8 cellular contexts compared by ENCODE assay signal in genomic region chr6:15255481-15256414, GRCh38. TPM values are rescaled to one million over a fixed set of nuclear protein-coding genes. Genes with fewer than 3 reads are reported as not detected.
DNase-seq lines count a peak whose midpoint lies in the region; ATAC-seq, FAIRE-seq and TF ChIP-seq lines count a peak whose summit lies in the region.

No MANE protein-coding gene starts in this region.

- H3K23ac ChIP-seq in H9 (ENCODE audit: insufficient read length, low read depth, low read length), result no peak overlapping the region
- H3K23ac ChIP-seq in mesendoderm (ENCODE audit: low read length), result peak overlapping the region; percentile 34

- H3K27me3 ChIP-seq in H9 (ENCODE audit: insufficient read depth, low read length) (no peaks in the 10 kb centered on the region), mesendoderm (ENCODE audit: insufficient read depth, low read length, poor library complexity) (no peaks in the 10 kb centered on the region), smooth muscle cell (ENCODE audit: low read depth) (no peaks in the 10 kb centered on the region)

- H3K18ac ChIP-seq in H9 (ENCODE audit: insufficient read length, low read depth, low read length) (no peak overlapping the region), mesendoderm (ENCODE audit: low read length) (peak overlapping the region; percentile 76)

- H3K4ac ChIP-seq in H9 (ENCODE audit: low read depth, low read length) (no peak overlapping the region), mesendoderm (ENCODE audit: low read depth, low read length) (no peak overlapping the region)

- H4K20me1 ChIP-seq in H9 (ENCODE audit: control insufficient read depth, insufficient read depth, insufficient read length) (no peaks in the 10 kb centered on the region), smooth muscle cell (ENCODE audit: low read depth) (peaks cover 100% of the 10 kb centered on the region)

- no CpG with 5 or more reads among the region's 5 CpGs for WGBS in H9 (ENCODE audit: extremely low coverage, insufficient read length, low lambda C conversion rate)
- WGBS in mesendoderm (ENCODE audit: extremely low coverage, insufficient coverage, low lambda C conversion rate), result no CpG with 5 or more reads among the region's 5 CpGs
- 89% methylated on average over 5 of the region's 5 CpGs for WGBS in smooth muscle cell (ENCODE audit: low lambda C conversion rate)

- H3K36me3 ChIP-seq in mesendoderm (ENCODE audit: control insufficient read depth, insufficient read depth, low read length), result no peaks in the 10 kb centered on the region
- no peaks in the 10 kb centered on the region for H3K36me3 ChIP-seq in smooth muscle cell (ENCODE audit: low read depth)

- no peak overlapping the region for H3K56ac ChIP-seq in H9 (ENCODE audit: insufficient read length, low read depth, low read length)
- no peak overlapping the region for H3K56ac ChIP-seq in mesendoderm (ENCODE audit: low read length)

- no peaks in the 10 kb centered on the region for H3K9me3 Mint-ChIP-seq in H9

- peak; percentile 71 for ATAC-seq in GM18517 (IDR thresholded peaks at IDR 0.05; ENCODE audit: unreplicated experiment)

- H4K5ac ChIP-seq in H9 (ENCODE audit: insufficient read length, low read depth, low read length) (no peak overlapping the region), mesendoderm (ENCODE audit: low read length) (no peak overlapping the region)

- peaks cover 19% of the 10 kb centered on the region for H3F3A ChIP-seq in smooth muscle cell (ENCODE audit: low read depth)

- peak overlapping the region; percentile 61 to 93 (median 63) for H3K27ac Mint-ChIP-seq in H9

- H2BK5ac ChIP-seq in H9 (ENCODE audit: insufficient read length, low read length) (no peak overlapping the region), mesendoderm (ENCODE audit: low read length) (no peak overlapping the region)

- FAIRE-seq in D721Med (lab: Jason Lieb, UNC), result no peak

- H2BK15ac ChIP-seq in H9 (ENCODE audit: low read depth, low read length) (no peak overlapping the region), mesendoderm (replicated peaks; ENCODE audit: low read depth) (no peak overlapping the region)

- H4K91ac ChIP-seq in H9 (ENCODE audit: insufficient read length, low read depth, low read length), result no peak overlapping the region

- no peaks in the 10 kb centered on the region for H3K79me1 ChIP-seq in H9 (ENCODE audit: insufficient read depth, low read depth, low read length, poor library complexity, severe bottlenecking)
- H3K79me1 ChIP-seq in mesendoderm (ENCODE audit: low read length), result peaks cover 4% of the 10 kb centered on the region

- H3K4me3 ChIP-seq in mesendoderm (ENCODE audit: low read length) (no peak overlapping the region), smooth muscle cell (no peak overlapping the region)

- H3K9ac ChIP-seq in H9 (ENCODE audit: extremely low read depth, insufficient read length, low read length), result no peak overlapping the region
- H3K9ac ChIP-seq in mesendoderm (ENCODE audit: low read length), result no peak overlapping the region
- H3K9ac ChIP-seq in smooth muscle cell (ENCODE audit: low read depth), result no peak overlapping the region

- H3K9me3 ChIP-seq in H9 (ENCODE audit: control insufficient read depth, low read depth, low read length) (no peaks in the 10 kb centered on the region), smooth muscle cell (replicated peaks; ENCODE audit: low read depth) (no peaks in the 10 kb centered on the region)

- H3K36me3 Mint-ChIP-seq in H9 (ENCODE audit: insufficient read depth in 1 of 3, low read depth in 3 of 3), result peaks cover 21 to 57% (median 25%) of the 10 kb centered on the region in 3 experiments; a peak in 6 of 7 replicates

- H3K27me3 Mint-ChIP-seq in H9 (ENCODE audit: low read depth), result no peaks in the 10 kb centered on the region

- no peaks in the 10 kb centered on the region for H3K23me2 ChIP-seq in H9 (ENCODE audit: insufficient read length, low read depth, low read length, poor library complexity, severe bottlenecking)

- no peak overlapping the region for H3K14ac ChIP-seq in H9 (ENCODE audit: insufficient read depth, low read length)

- H3K4me3 Mint-ChIP-seq in H9, result peak overlapping the region; percentile 8 to 67

- TF ChIP-seq CTCF in H9 (conservative IDR thresholded peaks at IDR 0.05), result no peak
- no peak for TF ChIP-seq CTCF in smooth muscle cell (IDR thresholded peaks at IDR 0.05; ENCODE audit: borderline replicate concordance, insufficient read depth, poor library complexity, severe bottlenecking)
- TF ChIP-seq CTCF in D721Med (IDR thresholded peaks at IDR 0.05; ENCODE audit: insufficient read depth, missing control alignments), result no peak

- H3K27ac ChIP-seq in H9 (ENCODE audit: insufficient read length, low read depth, low read length) (no peak overlapping the region), mesendoderm (ENCODE audit: low read depth, low read length) (no peak overlapping the region), smooth muscle cell (ENCODE audit: low read depth) (no peak overlapping the region)

- H2BK20ac ChIP-seq in H9 (ENCODE audit: low read depth, low read length, poor library complexity, severe bottlenecking), result no peak overlapping the region

- DNase-seq in H9, result no peak
- DNase-seq in NCI-H69 (lab: John Stamatoyannopoulos, UW), result peak; percentile 51
- DNase-seq in mesendoderm, result no peak
- no peak for DNase-seq in NCI-H2029 treated with DMSO at 0.1 percent for 48 hours (lab: John Stamatoyannopoulos, UW)
- DNase-seq in smooth muscle cell (lab: John Stamatoyannopoulos, UW; ENCODE audit: unreplicated experiment), result no peak
- DNase-seq in D721Med (ENCODE audit: insufficient read length, low spot score), result no peak
- no peak for DNase-seq in ureter (ENCODE audit: low spot score)

- H2BK12ac ChIP-seq in H9 (ENCODE audit: insufficient read length, low read depth, low read length), result no peak overlapping the region

- no peak overlapping the region for H3T11ph ChIP-seq in H9 (ENCODE audit: low read length)

- H3K4me2 ChIP-seq in H9 (ENCODE audit: insufficient read depth, insufficient read length, low read length) (peak overlapping the region; percentile 17), mesendoderm (ENCODE audit: low read length) (no peak overlapping the region), smooth muscle cell (no peak overlapping the region)

- peaks cover 96 to 97% of the 10 kb centered on the region in 2 experiments for H3K4me1 Mint-ChIP-seq in H9

- no peak overlapping the region for H2AFZ ChIP-seq in H9 (ENCODE audit: low read length)
- no peak overlapping the region for H2AFZ ChIP-seq in smooth muscle cell (ENCODE audit: low read depth)

- H4K8ac ChIP-seq in H9 (replicated peaks; ENCODE audit: insufficient read length, low read depth, low read length), result no peak overlapping the region
- H4K8ac ChIP-seq in mesendoderm (ENCODE audit: low read depth, low read length), result no peak overlapping the region

- no peak overlapping the region for H2AK5ac ChIP-seq in H9 (ENCODE audit: insufficient read length, low read length)
- no peak overlapping the region for H2AK5ac ChIP-seq in mesendoderm (ENCODE audit: low read length)

- H2BK120ac ChIP-seq in H9 (ENCODE audit: low read depth, low read length, poor library complexity, severe bottlenecking) (no peak overlapping the region), mesendoderm (ENCODE audit: low read depth, low read length) (no peak overlapping the region)

- H3K79me2 ChIP-seq in H9 (ENCODE audit: insufficient read depth, low read length) (peaks cover 98% of the 10 kb centered on the region), mesendoderm (ENCODE audit: control insufficient read depth, insufficient read depth, low read length) (peaks cover 96% of the 10 kb centered on the region), smooth muscle cell (ENCODE audit: low read depth) (peaks cover 71% of the 10 kb centered on the region)

- H3K4me1 ChIP-seq in H9 (ENCODE audit: insufficient read depth, low read length) (peaks cover 27% of the 10 kb centered on the region), mesendoderm (ENCODE audit: control insufficient read depth, low read depth, low read length) (peaks cover 25% of the 10 kb centered on the region), smooth muscle cell (ENCODE audit: low read depth) (peaks cover 10% of the 10 kb centered on the region)

RNA-seq across cellular contexts. Expression of gene JARID2, which starts 9.9 kb away (rescaled TPM):
- total RNA-seq in H9 (2021) (174 and 181 TPM in 2 replicates), smooth muscle cell (10.2 TPM in 2 replicates), ureter (17.5 TPM)
- 58.9 TPM for polyA plus RNA-seq in mesendoderm (2013, experiment 1 of 2)
- polyA plus RNA-seq in mesendoderm (2013, experiment 2 of 2), result 60.3 TPM
- polyA plus RNA-seq in smooth muscle cell, result 5.2 and 8.5 TPM in 2 replicates
